ENCODE assay signal across 15 cellular contexts in genomic region chr12:79618848-79619404, GRCh38.
A peak's percentile ranks its signal among the peaks of the same experiment; 100 is the strongest.
DNase-seq lines count a peak whose midpoint lies in the region; ATAC-seq, FAIRE-seq and TF ChIP-seq lines count a peak whose summit lies in the region.
"Had no signal": no experiment of that assay in that cellular context is flagged by ENCODE, and none has a peak within 500 bp of the region (broad histone marks: within the 10 kb centered on the region; RNA-seq: fewer than 3 reads in every experiment).

No MANE protein-coding gene starts in this region.

- no peaks in the 10 kb centered on the region for H3K36me3 ChIP-seq in smooth muscle cell (ENCODE audit: low read depth)

- H3K4me1 Mint-ChIP-seq in activated T-helper 1 cell treated with anti-CD3 and anti-CD28 coated beads, Interleukin-12 subunit alpha, Interleukin-12 subunit beta, Interleukin-2, Interleukin-4 antibody, amounts not matched to agents 30 ng/mL and 10 ng/mL and 1 ng/mL, durations not matched to agents 14 hours and 24 hours and 36 hours (ENCODE audit: low read depth): no peaks in the 10 kb centered on the region
- H3K4me1 Mint-ChIP-seq: activated naive CD8-positive, alpha-beta T cell treated with anti-CD3 and anti-CD28 coated beads, Interleukin-2, amount 50 U/mL, for 24 hours; naive thymus-derived CD8-positive, alpha-beta T cell had no signal

- no peaks in the 10 kb centered on the region for H3K4me1 ChIP-seq in smooth muscle cell (ENCODE audit: low read depth)
- H3K4me1 ChIP-seq: SJCRH30 had no signal

- H3K27ac ChIP-seq in smooth muscle cell (ENCODE audit: low read depth): peak overlapping the region; percentile 64
- H3K27ac ChIP-seq: SJCRH30 had no signal

- DNase-seq in GM19239 (ENCODE audit: insufficient read length, low spot score) (no peak), RPMI7951 (ENCODE audit: low read depth) (peak; percentile 63), fibroblast of mammary gland (ENCODE audit: low read depth) (peak; percentile 57), smooth muscle cell (lab: John Stamatoyannopoulos, UW; ENCODE audit: unreplicated experiment) (no peak), left lobe of liver (ENCODE audit: low spot score) (no peak)
- no peak for DNase-seq in activated CD4-positive, alpha-beta T cell treated with anti-CD3 and anti-CD28 coated beads for 48 hours
- no peak for DNase-seq in activated T-helper 1 cell treated with anti-CD3 and anti-CD28 coated beads, Interleukin-12 subunit alpha, Interleukin-12 subunit beta, Interleukin-2, Interleukin-4 antibody, amounts not matched to agents 30 ng/mL and 10 ng/mL and 1 ng/mL, durations not matched to agents 14 hours and 24 hours and 36 hours (ENCODE audit: low spot score)
- DNase-seq: activated CD4-positive, alpha-beta memory T cell treated with anti-CD3 and anti-CD28 coated beads for 36 hours; activated naive CD8-positive, alpha-beta T cell treated with anti-CD3 and anti-CD28 coated beads, Interleukin-2, amount 50 U/mL, for 24 hours; activated T-cell treated with anti-CD3 and anti-CD28 coated beads, Interleukin-2, amount 50 U/mL, for 48 hours; hippocampal formation; naive thymus-derived CD8-positive, alpha-beta T cell; NCI-H1092; SJCRH30 had no signal

- no peaks in the 10 kb centered on the region for H3K36me3 Mint-ChIP-seq in activated T-helper 1 cell treated with anti-CD3 and anti-CD28 coated beads, Interleukin-12 subunit alpha, Interleukin-12 subunit beta, Interleukin-2, Interleukin-4 antibody, amounts not matched to agents 30 ng/mL and 10 ng/mL and 1 ng/mL, durations not matched to agents 14 hours and 24 hours and 36 hours (ENCODE audit: low read depth)
- H3K36me3 Mint-ChIP-seq: activated CD4-positive, alpha-beta memory T cell treated with anti-CD3 and anti-CD28 coated beads for 36 hours; naive thymus-derived CD8-positive, alpha-beta T cell had no signal

- no peaks in the 10 kb centered on the region for H3K27me3 ChIP-seq in smooth muscle cell (ENCODE audit: low read depth)
- H3K27me3 ChIP-seq: SJCRH30 had no signal

- peak overlapping the region; percentile 23 for H3K9ac ChIP-seq in smooth muscle cell (ENCODE audit: low read depth)

- intact Hi-C loops in activated T-helper 1 cell treated with anti-CD3 and anti-CD28 coated beads, Interleukin-12 subunit alpha, Interleukin-12 subunit beta, Interleukin-2, Interleukin-4 antibody, amounts not matched to agents 30 ng/mL and 10 ng/mL and 1 ng/mL, durations not matched to agents 14 hours and 24 hours and 36 hours (cut with micrococcal nuclease): no loop called here

- H3K9me3 Mint-ChIP-seq in activated T-helper 1 cell treated with anti-CD3 and anti-CD28 coated beads, Interleukin-12 subunit alpha, Interleukin-12 subunit beta, Interleukin-2, Interleukin-4 antibody, amounts not matched to agents 30 ng/mL and 10 ng/mL and 1 ng/mL, durations not matched to agents 14 hours and 24 hours and 36 hours: no peaks in the 10 kb centered on the region
- H3K9me3 Mint-ChIP-seq: activated CD4-positive, alpha-beta memory T cell treated with anti-CD3 and anti-CD28 coated beads for 36 hours; activated naive CD8-positive, alpha-beta T cell treated with anti-CD3 and anti-CD28 coated beads, Interleukin-2, amount 50 U/mL, for 24 hours; naive thymus-derived CD8-positive, alpha-beta T cell had no signal

- no peak overlapping the region for H2AFZ ChIP-seq in smooth muscle cell (ENCODE audit: low read depth)

- TF ChIP-seq CTCF in fibroblast of mammary gland (conservative IDR thresholded peaks at IDR 0.05; ENCODE audit: control insufficient read depth, insufficient read depth, low read depth, low read length) (no peak), smooth muscle cell (IDR thresholded peaks at IDR 0.05; ENCODE audit: borderline replicate concordance, insufficient read depth, poor library complexity, severe bottlenecking) (no peak)

- H3K4me2 ChIP-seq in smooth muscle cell: no peak overlapping the region

- peaks cover 26% of the 10 kb centered on the region for H3K79me2 ChIP-seq in smooth muscle cell (ENCODE audit: low read depth)

- ATAC-seq in left lobe of liver (no peak), HG03469 (IDR thresholded peaks at IDR 0.05; ENCODE audit: unreplicated experiment) (no peak)
- ATAC-seq: activated naive CD8-positive, alpha-beta T cell treated with anti-CD3 and anti-CD28 coated beads, Interleukin-2, amount 50 U/mL, for 24 hours; naive thymus-derived CD8-positive, alpha-beta T cell had no signal

- no peak overlapping the region for H3K27ac Mint-ChIP-seq in activated T-helper 1 cell treated with anti-CD3 and anti-CD28 coated beads, Interleukin-12 subunit alpha, Interleukin-12 subunit beta, Interleukin-2, Interleukin-4 antibody, amounts not matched to agents 30 ng/mL and 10 ng/mL and 1 ng/mL, durations not matched to agents 14 hours and 24 hours and 36 hours
- H3K27ac Mint-ChIP-seq: activated CD4-positive, alpha-beta memory T cell treated with anti-CD3 and anti-CD28 coated beads for 36 hours; activated naive CD8-positive, alpha-beta T cell treated with anti-CD3 and anti-CD28 coated beads, Interleukin-2, amount 50 U/mL, for 24 hours; naive thymus-derived CD8-positive, alpha-beta T cell had no signal

- H3K4me3 Mint-ChIP-seq in activated T-helper 1 cell treated with anti-CD3 and anti-CD28 coated beads, Interleukin-12 subunit alpha, Interleukin-12 subunit beta, Interleukin-2, Interleukin-4 antibody, amounts not matched to agents 30 ng/mL and 10 ng/mL and 1 ng/mL, durations not matched to agents 14 hours and 24 hours and 36 hours: no peak overlapping the region
- H3K4me3 Mint-ChIP-seq: activated CD4-positive, alpha-beta memory T cell treated with anti-CD3 and anti-CD28 coated beads for 36 hours; activated naive CD8-positive, alpha-beta T cell treated with anti-CD3 and anti-CD28 coated beads, Interleukin-2, amount 50 U/mL, for 24 hours; naive thymus-derived CD8-positive, alpha-beta T cell had no signal

- WGBS in smooth muscle cell (ENCODE audit: low lambda C conversion rate): 50% methylated on average over 2 of the region's 2 CpGs

- H3K9me3 ChIP-seq in smooth muscle cell (replicated peaks; ENCODE audit: low read depth): no peaks in the 10 kb centered on the region
- H3K9me3 ChIP-seq: SJCRH30 had no signal

- H4K20me1 ChIP-seq in smooth muscle cell (ENCODE audit: low read depth): peaks cover 28% of the 10 kb centered on the region

- no peaks in the 10 kb centered on the region for H3K27me3 Mint-ChIP-seq in activated T-helper 1 cell treated with anti-CD3 and anti-CD28 coated beads, Interleukin-12 subunit alpha, Interleukin-12 subunit beta, Interleukin-2, Interleukin-4 antibody, amounts not matched to agents 30 ng/mL and 10 ng/mL and 1 ng/mL, durations not matched to agents 14 hours and 24 hours and 36 hours (ENCODE audit: insufficient read depth)
- H3K27me3 Mint-ChIP-seq: activated CD4-positive, alpha-beta memory T cell treated with anti-CD3 and anti-CD28 coated beads for 36 hours; activated naive CD8-positive, alpha-beta T cell treated with anti-CD3 and anti-CD28 coated beads, Interleukin-2, amount 50 U/mL, for 24 hours had no signal

- FAIRE-seq in GM19239 (lab: Jason Lieb, UNC): peak; percentile 26

- H3K4me3 ChIP-seq in fibroblast of mammary gland (ENCODE audit: control insufficient read depth, low read depth, low read length) (no peak overlapping the region), smooth muscle cell (no peak overlapping the region)
- H3K4me3 ChIP-seq: SJCRH30 had no signal

- no peaks in the 10 kb centered on the region for H3F3A ChIP-seq in smooth muscle cell (ENCODE audit: low read depth)

Comparison
In these comparisons a context has a peak if more than half of its experiments do, and no peak if none do; other contexts are left out.
1. DNase-seq: peak in RPMI7951 (single experiment) and fibroblast of mammary gland (single experiment); none in GM19239 (single experiment), smooth muscle cell (single experiment), activated CD4-positive, alpha-beta T cell treated with anti-CD3 and anti-CD28 coated beads for 48 hours (single experiment), left lobe of liver (single experiment) and activated T-helper 1 cell treated with anti-CD3 and anti-CD28 coated beads, Interleukin-12 subunit alpha, Interleukin-12 subunit beta, Interleukin-2, Interleukin-4 antibody, amounts not matched to agents 30 ng/mL and 10 ng/mL and 1 ng/mL, durations not matched to agents 14 hours and 24 hours and 36 hours (single experiment).